Comparison of ENCODE assay signal across 16 cellular contexts in genomic region chr7:115654384-115655181, GRCh38.
DNase-seq lines count a peak whose midpoint lies in the region; ATAC-seq and TF ChIP-seq lines count a peak whose summit lies in the region.
"Had no signal": no experiment of that assay in that cellular context is flagged by ENCODE, and none has a peak within 500 bp of the region (broad histone marks: within the 10 kb centered on the region; RNA-seq: fewer than 3 reads in every experiment).

No MANE protein-coding gene starts in this region.

- no peaks in the 10 kb centered on the region for H3K9me3 ChIP-seq in right lobe of liver
- H3K9me3 ChIP-seq: mucosa of descending colon had no signal

- ATAC-seq in GM21619 (IDR thresholded peaks at IDR 0.05; ENCODE audit: unreplicated experiment) = peak; percentile 61
- peak; percentile 73 to 91 (median 82) for ATAC-seq in right lobe of liver
- no peak for ATAC-seq in GM18858 (IDR thresholded peaks at IDR 0.05; ENCODE audit: unreplicated experiment)
- no peak for ATAC-seq in GM23338
- ATAC-seq: effector memory CD8-positive, alpha-beta T cell; mucosa of descending colon had no signal

- no peaks in the 10 kb centered on the region for H3K79me2 ChIP-seq in mesendoderm (ENCODE audit: control insufficient read depth, insufficient read depth, low read length)
- no peaks in the 10 kb centered on the region for H3K79me2 ChIP-seq in GM23338 (replicated peaks; ENCODE audit: insufficient read depth)

- no peak overlapping the region for H2BK15ac ChIP-seq in mesendoderm (replicated peaks; ENCODE audit: low read depth)

- H2BK5ac ChIP-seq in mesendoderm (ENCODE audit: low read length) = no peak overlapping the region

- no peaks in the 10 kb centered on the region for H3K9me2 ChIP-seq in GM23338 (ENCODE audit: insufficient read depth)

- H2BK120ac ChIP-seq in mesendoderm (ENCODE audit: low read depth, low read length) = no peak overlapping the region

- H4K20me1 ChIP-seq in GM23338 (replicated peaks; ENCODE audit: insufficient read depth) = no peaks in the 10 kb centered on the region

- WGBS in right lobe of liver (ENCODE audit: insufficient coverage, low coverage, low lambda C conversion rate, missing lambda C conversion rate) = 28% methylated on average over 2 of the region's 2 CpGs
- WGBS in mesendoderm (ENCODE audit: extremely low coverage, insufficient coverage, low lambda C conversion rate) = no CpG with 5 or more reads among the region's 2 CpGs

- H3K4me1 Mint-ChIP-seq in GM23338 = no peaks in the 10 kb centered on the region
- H3K4me1 Mint-ChIP-seq: activated naive CD4-positive, alpha-beta T cell treated with anti-CD3 and anti-CD28 coated beads, Interleukin-2, amount 50 U/mL, for 24 hours; B cell had no signal

- no peak overlapping the region for H3K9ac ChIP-seq in mesendoderm (ENCODE audit: low read length)

- intact Hi-C loops in right lobe of liver (cut with DNase I) = no loop called here

- H3K27ac ChIP-seq in right lobe of liver (no peak overlapping the region), mesendoderm (ENCODE audit: low read depth, low read length) (no peak overlapping the region), GM23338 (ENCODE audit: low read depth) (no peak overlapping the region)
- H3K27ac ChIP-seq: skin epidermis had no signal

- no peak overlapping the region for H3K23ac ChIP-seq in mesendoderm (ENCODE audit: low read length)

- H3F3A ChIP-seq in GM23338 (replicated peaks; ENCODE audit: low read depth) = no peaks in the 10 kb centered on the region

- H3K4ac ChIP-seq in mesendoderm (ENCODE audit: low read depth, low read length) = no peak overlapping the region

- H3K56ac ChIP-seq in mesendoderm (ENCODE audit: low read length) = no peak overlapping the region

- no peaks in the 10 kb centered on the region for H3K27me3 ChIP-seq in right lobe of liver
- no peaks in the 10 kb centered on the region for H3K27me3 ChIP-seq in mesendoderm (ENCODE audit: insufficient read depth, low read length, poor library complexity)
- H3K27me3 ChIP-seq in GM23338 (ENCODE audit: insufficient read depth) = no peaks in the 10 kb centered on the region

- DNase-seq in ELR (ENCODE audit: low read depth) (peak; percentile 48), LHCN-M2 (ENCODE audit: low read depth) (peak; percentile 72), right lobe of liver (no peak), mesendoderm (no peak), dedifferentiated amniotic fluid mesenchymal stem cell (ENCODE audit: extremely low spot score) (no peak), GM23338 (ENCODE audit: low spot score) (no peak)
- DNase-seq: DMS79 treated with DMSO at 0.1 percent for 48 hours; effector memory CD8-positive, alpha-beta T cell; H7; mucosa of descending colon; MV-4-11 had no signal

- no peaks in the 10 kb centered on the region for H3K79me1 ChIP-seq in mesendoderm (ENCODE audit: low read length)

- H3K4me1 ChIP-seq in right lobe of liver (peaks cover 0 to 10% (median 0%) of the 10 kb centered on the region in 4 donors), mesendoderm (ENCODE audit: control insufficient read depth, low read depth, low read length) (no peaks in the 10 kb centered on the region), GM23338 (ENCODE audit: insufficient read depth) (no peaks in the 10 kb centered on the region)

- H3K4me3 ChIP-seq in right lobe of liver = no peak overlapping the region
- H3K4me3 ChIP-seq in mesendoderm (ENCODE audit: low read length) = no peak overlapping the region
- no peak overlapping the region for H3K4me3 ChIP-seq in GM23338
- H3K4me3 ChIP-seq: mucosa of descending colon, skin epidermis had no signal

- H3K4me2 ChIP-seq in mesendoderm (ENCODE audit: low read length) (no peak overlapping the region), GM23338 (no peak overlapping the region)

- no peaks in the 10 kb centered on the region for H3K27me3 Mint-ChIP-seq in GM23338 (ENCODE audit: insufficient read depth, low read depth, poor library complexity)
- H3K27me3 Mint-ChIP-seq: activated naive CD4-positive, alpha-beta T cell treated with anti-CD3 and anti-CD28 coated beads, Interleukin-2, amount 50 U/mL, for 24 hours; B cell had no signal

- no peak overlapping the region for H4K5ac ChIP-seq in mesendoderm (ENCODE audit: low read length)

- H4K8ac ChIP-seq in mesendoderm (ENCODE audit: low read depth, low read length) = no peak overlapping the region

- H3K36me3 ChIP-seq in right lobe of liver (no peaks in the 10 kb centered on the region), mesendoderm (ENCODE audit: control insufficient read depth, insufficient read depth, low read length) (no peaks in the 10 kb centered on the region), GM23338 (ENCODE audit: insufficient read depth) (no peaks in the 10 kb centered on the region)

- no peak overlapping the region for H2AK5ac ChIP-seq in mesendoderm (ENCODE audit: low read length)

- peaks cover 4% of the 10 kb centered on the region; the same call in 2 of the 3 replicates for H3K9me3 Mint-ChIP-seq in GM23338

- H2AFZ ChIP-seq in GM23338 = no peak overlapping the region

- H3K36me3 Mint-ChIP-seq in GM23338 (ENCODE audit: low read depth) = peaks cover 3% of the 10 kb centered on the region; the same call in 2 of the 3 replicates
- H3K36me3 Mint-ChIP-seq: activated naive CD4-positive, alpha-beta T cell treated with anti-CD3 and anti-CD28 coated beads, Interleukin-2, amount 50 U/mL, for 24 hours had no signal

- no peak for TF ChIP-seq CTCF in right lobe of liver (IDR thresholded peaks at IDR 0.05)
- no peak for TF ChIP-seq CTCF in GM23338 (conservative IDR thresholded peaks at IDR 0.05; ENCODE audit: low read depth in 2 of 2)

- H3K27ac Mint-ChIP-seq in GM23338 = no peak overlapping the region
- H3K27ac Mint-ChIP-seq: activated naive CD4-positive, alpha-beta T cell treated with anti-CD3 and anti-CD28 coated beads, Interleukin-2, amount 50 U/mL, for 24 hours; B cell; effector memory CD8-positive, alpha-beta T cell had no signal

- no peak for TF ChIP-seq POLR2A in right lobe of liver (IDR thresholded peaks at IDR 0.05)

- H3K18ac ChIP-seq in mesendoderm (ENCODE audit: low read length) = no peak overlapping the region

- no peak overlapping the region for H3K4me3 Mint-ChIP-seq in GM23338
- H3K4me3 Mint-ChIP-seq: activated naive CD4-positive, alpha-beta T cell treated with anti-CD3 and anti-CD28 coated beads, Interleukin-2, amount 50 U/mL, for 24 hours; B cell; effector memory CD8-positive, alpha-beta T cell had no signal

TF ChIP-seq in GM23338, 12 proteins besides CTCF, POLR2A, EP300 and RAD21:
- TF ChIP-seq POLR2AphosphoS5 (IDR thresholded peaks at IDR 0.05; ENCODE audit: low read depth) (no peak), JUNB (IDR thresholded peaks at IDR 0.05; ENCODE audit: unreplicated experiment) (no peak)

Comparison
In these comparisons a context has a peak if more than half of its experiments do, and no peak if none do; other contexts are left out.
1. DNase-seq: peak in ELR (single experiment) and LHCN-M2 (single experiment); none in right lobe of liver (0 of 3), mesendoderm (single experiment), dedifferentiated amniotic fluid mesenchymal stem cell (single experiment) and GM23338 (single experiment).
2. ATAC-seq: peak in GM21619 (single experiment) and right lobe of liver (4 of 4); none in GM18858 (single experiment) and GM23338 (single experiment).